ENCODE assay signal across 11 cellular contexts in the genomic region with DNA sequence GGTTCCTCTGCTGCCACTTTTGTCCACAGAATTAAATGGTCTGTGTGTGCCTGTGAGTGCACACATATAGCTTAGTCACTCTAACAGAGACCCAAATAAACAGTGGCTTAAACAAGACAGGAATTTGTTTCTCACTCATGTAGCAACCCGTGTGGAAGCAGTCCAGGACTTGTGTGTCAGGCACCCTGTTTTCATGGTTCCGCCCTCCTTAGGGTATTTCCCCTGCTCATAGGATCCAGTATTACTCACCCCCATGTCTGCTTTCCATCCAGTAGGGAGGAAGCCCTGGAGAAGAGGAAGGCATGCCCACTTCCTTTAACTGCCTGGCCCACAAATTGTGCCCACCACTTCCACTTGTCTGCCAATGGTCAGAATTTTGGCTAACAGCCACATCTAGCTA. TPM values are rescaled to one million over a fixed set of nuclear protein-coding genes. Genes with fewer than 3 reads are reported as not detected.
DNase-seq lines count a peak whose midpoint lies in the region; ATAC-seq and TF ChIP-seq lines count a peak whose summit lies in the region.
"Had no signal": no experiment of that assay in that cellular context is flagged by ENCODE, and none has a peak within 500 bp of the region (broad histone marks: within the 10 kb centered on the region; RNA-seq: fewer than 3 reads in every experiment).

No MANE protein-coding gene starts in this region.

- H3K9me3 Mint-ChIP-seq in stimulated activated naive CD8-positive, alpha-beta T cell treated with anti-CD3 and anti-CD28 coated beads, Interleukin-15, amount 100 ng/mL, for 72 hours: no peaks in the 10 kb centered on the region
- H3K9me3 Mint-ChIP-seq: stimulated activated naive CD8-positive, alpha-beta T cell treated with anti-CD3 and anti-CD28 coated beads, Interleukin-15, Interleukin-2, amounts not matched to agents 100 ng/mL and 50 ng/mL, for 24 hours had no signal

- no peaks in the 10 kb centered on the region for H4K20me1 ChIP-seq in hepatocyte (ENCODE audit: insufficient read depth, poor library complexity, severe bottlenecking)

- H3K9me3 ChIP-seq in hepatocyte (ENCODE audit: low read depth): no peaks in the 10 kb centered on the region

- H3K4me3 ChIP-seq in hepatocyte: no peak overlapping the region

- H3K9me2 ChIP-seq in hepatocyte (replicated peaks; ENCODE audit: insufficient read depth): no peaks in the 10 kb centered on the region

- no peaks in the 10 kb centered on the region for H3K27me3 ChIP-seq in hepatocyte

- no peak overlapping the region for H3K4me3 Mint-ChIP-seq in stimulated activated naive CD8-positive, alpha-beta T cell treated with anti-CD3 and anti-CD28 coated beads, Interleukin-15, amount 100 ng/mL, for 72 hours
- H3K4me3 Mint-ChIP-seq: IgD-negative memory B cell; stimulated activated naive CD8-positive, alpha-beta T cell treated with anti-CD3 and anti-CD28 coated beads, Interleukin-15, Interleukin-2, amounts not matched to agents 100 ng/mL and 50 ng/mL, for 24 hours had no signal

- intact Hi-C loops in posterior cingulate gyrus (cut with DNase I): no loop called here

- no peak overlapping the region for H3K27ac Mint-ChIP-seq in stimulated activated naive CD8-positive, alpha-beta T cell treated with anti-CD3 and anti-CD28 coated beads, Interleukin-15, amount 100 ng/mL, for 72 hours
- H3K27ac Mint-ChIP-seq: IgD-negative memory B cell; stimulated activated naive CD8-positive, alpha-beta T cell treated with anti-CD3 and anti-CD28 coated beads, Interleukin-15, Interleukin-2, amounts not matched to agents 100 ng/mL and 50 ng/mL, for 24 hours had no signal

- no peak overlapping the region for H2AFZ ChIP-seq in hepatocyte

- DNase-seq in stimulated activated naive CD8-positive, alpha-beta T cell treated with anti-CD3 and anti-CD28 coated beads, Interleukin-15, Interleukin-2, amounts not matched to agents 100 U/mL and 50 U/mL, for 24 hours: no peak
- DNase-seq in stimulated activated naive CD8-positive, alpha-beta T cell treated with anti-CD3 and anti-CD28 coated beads, Interleukin-15, amount 100 ng/mL, for 72 hours: no peak
- DNase-seq in hepatocyte (ENCODE audit: low spot score): peak; percentile 67
- DNase-seq in activated CD4-positive, CD25-positive, alpha-beta regulatory T cell (lab: John Stamatoyannopoulos, UW): no peak
- no peak for DNase-seq in posterior cingulate gyrus

- TF ChIP-seq CTCF in VCaP (conservative IDR thresholded peaks at IDR 0.05) (no peak), hepatocyte (IDR thresholded peaks at IDR 0.05; ENCODE audit: poor library complexity) (no peak)

- WGBS in hepatocyte (ENCODE audit: low lambda C conversion rate, missing lambda C conversion rate): 71% methylated on average over 2 of the region's 2 CpGs

- H3K27me3 Mint-ChIP-seq in stimulated activated naive CD8-positive, alpha-beta T cell treated with anti-CD3 and anti-CD28 coated beads, Interleukin-15, amount 100 ng/mL, for 72 hours: peaks cover 28% of the 10 kb centered on the region

- peak; percentile 70 for ATAC-seq in stimulated activated naive CD8-positive, alpha-beta T cell treated with anti-CD3 and anti-CD28 coated beads, Interleukin-15, Interleukin-2, amounts not matched to agents 100 U/mL and 50 U/mL, for 24 hours
- ATAC-seq in stimulated activated naive CD8-positive, alpha-beta T cell treated with anti-CD3 and anti-CD28 coated beads, Interleukin-15, amount 100 ng/mL, for 72 hours: no peak
- no peak for ATAC-seq in GM21825 (IDR thresholded peaks at IDR 0.05; ENCODE audit: unreplicated experiment)
- no peak for ATAC-seq in GM19463 (IDR thresholded peaks at IDR 0.05; ENCODE audit: unreplicated experiment)

- no peak overlapping the region for H3K4me2 ChIP-seq in hepatocyte

- H3K4me1 Mint-ChIP-seq in stimulated activated naive CD8-positive, alpha-beta T cell treated with anti-CD3 and anti-CD28 coated beads, Interleukin-15, amount 100 ng/mL, for 72 hours: peaks cover 6% of the 10 kb centered on the region

- H3K4me1 ChIP-seq in hepatocyte (ENCODE audit: insufficient read depth): peaks cover 15% of the 10 kb centered on the region

- H3K27ac ChIP-seq in VCaP: peak overlapping the region; percentile 100
- H3K27ac ChIP-seq in hepatocyte: peak overlapping the region; percentile 38

- no peaks in the 10 kb centered on the region for H3K79me2 ChIP-seq in hepatocyte

- no peaks in the 10 kb centered on the region for H3K36me3 ChIP-seq in hepatocyte (replicated peaks; ENCODE audit: insufficient read depth, low read depth)

RNA-seq across cellular contexts. Expression of gene TACSTD2, which starts 41.3 kb away (rescaled TPM):
- 6.7 and 8.0 TPM in 2 replicates for total RNA-seq in hepatocyte
- polyA plus RNA-seq in hepatocyte: 17.3 and 21.7 TPM in 2 replicates
- total RNA-seq: activated CD8-positive, alpha-beta memory T cell treated with anti-CD3 and anti-CD28 coated beads for 36 hours had no signal
- polyA plus RNA-seq: IgD-negative memory B cell had no signal
